ENCODE assay signal across 9 cellular contexts in the genomic region with DNA sequence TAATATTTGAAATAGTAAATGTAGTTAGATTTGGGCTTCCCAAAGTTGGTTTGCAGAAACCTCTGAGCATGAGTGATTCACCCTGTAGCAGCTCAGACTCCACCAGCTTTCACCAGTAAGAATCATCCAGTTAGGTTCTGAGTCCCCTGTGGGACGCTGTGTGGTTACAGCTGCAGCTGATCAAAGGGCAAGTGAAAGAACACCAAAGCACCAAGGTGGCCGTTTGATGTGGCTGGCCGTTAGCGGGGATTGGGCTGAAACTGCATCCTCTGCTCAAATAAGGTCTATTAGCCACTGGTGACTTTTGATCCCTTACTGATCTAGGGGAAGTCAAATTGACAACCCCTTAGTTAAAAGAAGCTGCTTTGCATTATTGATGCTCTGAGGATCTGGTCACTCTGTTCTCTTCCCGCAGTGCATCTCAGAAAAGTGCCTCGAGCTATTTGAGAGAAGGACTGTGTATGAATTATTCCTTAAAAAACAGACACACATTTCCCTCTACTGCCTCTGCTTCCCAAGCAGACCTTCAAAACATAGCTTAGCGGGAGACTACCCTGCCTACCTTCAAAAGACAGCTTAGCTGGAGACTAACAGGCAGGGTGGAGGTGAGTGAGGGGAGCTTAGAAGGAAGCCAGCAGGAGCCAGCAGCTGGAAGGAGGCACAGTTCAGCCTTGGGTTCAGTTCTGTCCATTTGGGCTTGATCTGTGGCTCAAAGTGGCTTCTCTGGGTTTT. TPM values are rescaled to one million over a fixed set of nuclear protein-coding genes. Genes with fewer than 3 reads are reported as not detected.
DNase-seq lines count a peak whose midpoint lies in the region; ATAC-seq and TF ChIP-seq lines count a peak whose summit lies in the region.
"Had no signal": no experiment of that assay in that cellular context is flagged by ENCODE, and none has a peak within 500 bp of the region (broad histone marks: within the 10 kb centered on the region; RNA-seq: fewer than 3 reads in every experiment).

No MANE protein-coding gene starts in this region.

- TF ChIP-seq EP300 in gastroesophageal sphincter (IDR thresholded peaks at IDR 0.05), result no peak

- H3K4me3 ChIP-seq in vagina, result no peak overlapping the region
- no peak overlapping the region for H3K4me3 ChIP-seq in gastroesophageal sphincter
- H3K4me3 ChIP-seq: lung had no signal

- H3K36me3 ChIP-seq in vagina, result no peaks in the 10 kb centered on the region
- no peaks in the 10 kb centered on the region for H3K36me3 ChIP-seq in gastroesophageal sphincter

- 20 to 42% methylated on average over 2 to 6 of the region's 7 CpGs for WGBS in gastroesophageal sphincter (ENCODE audit: low coverage in 1 of 2), 2 donors

- H3K27me3 ChIP-seq in vagina, result no peaks in the 10 kb centered on the region
- H3K27me3 ChIP-seq in gastroesophageal sphincter, result peaks cover 44% of the 10 kb centered on the region

- intact Hi-C loops in vagina (cut with DNase I), result no loop called here

- TF ChIP-seq CTCF in vagina (IDR thresholded peaks at IDR 0.05), result no peak
- TF ChIP-seq CTCF in gastroesophageal sphincter (IDR thresholded peaks at IDR 0.05), result no peak

- no peak for TF ChIP-seq POLR2A in vagina (IDR thresholded peaks at IDR 0.05)
- TF ChIP-seq POLR2A in gastroesophageal sphincter (IDR thresholded peaks at IDR 0.05), result no peak

- peak; percentile 58 for DNase-seq in activated CD4-positive, CD25-positive, alpha-beta regulatory T cell treated with anti-CD3 and anti-CD28 coated beads, Interleukin-2, amount 50 U/mL, for 72 hours
- no peak for DNase-seq in 8988T
- DNase-seq in NCI-H446 treated with DMSO at 0.1 percent for 48 hours (lab: John Stamatoyannopoulos, UW), result no peak
- no peak for DNase-seq in vagina (ENCODE audit: extremely low spot score in 2 of 2)

- H3K9me3 ChIP-seq in vagina (no peaks in the 10 kb centered on the region), gastroesophageal sphincter (no peaks in the 10 kb centered on the region)

- H3K4me1 ChIP-seq in vagina (no peaks in the 10 kb centered on the region), gastroesophageal sphincter (peaks cover 0 to 10% (median 0%) of the 10 kb centered on the region in 3 donors)

- H3K27ac ChIP-seq in vagina (no peak overlapping the region), gastroesophageal sphincter (no peak overlapping the region)

- ATAC-seq in GM18870 (IDR thresholded peaks at IDR 0.05; ENCODE audit: unreplicated experiment) (peak; percentile 91), HG03060 (IDR thresholded peaks at IDR 0.05; ENCODE audit: low read depth, unreplicated experiment) (peak; percentile 82), esophagus mucosa (peak; percentile 39), gastroesophageal sphincter (no peak)

RNA-seq across cellular contexts. Expression of a gene that starts 3.7 kb away (rescaled TPM):
- total RNA-seq in esophagus mucosa (0.32 TPM), vagina (not detected), gastroesophageal sphincter (not detected)

RNA-seq across cellular contexts. Expression of a gene that starts 44.6 kb away (rescaled TPM):
- total RNA-seq in esophagus mucosa (31.9 TPM), vagina (29.5 TPM), gastroesophageal sphincter (10 to 100 TPM; 30.2 to 43.1 (median 38.6) TPM)
